In genomic region chr22:31489632-31490495, GRCh38 we compare ENCODE assay signal across 1 cellular context.
A peak's percentile ranks its signal among the peaks of the same experiment; 100 is the strongest.
TF ChIP-seq lines count a peak whose summit lies in the region.

A gene with protein sequence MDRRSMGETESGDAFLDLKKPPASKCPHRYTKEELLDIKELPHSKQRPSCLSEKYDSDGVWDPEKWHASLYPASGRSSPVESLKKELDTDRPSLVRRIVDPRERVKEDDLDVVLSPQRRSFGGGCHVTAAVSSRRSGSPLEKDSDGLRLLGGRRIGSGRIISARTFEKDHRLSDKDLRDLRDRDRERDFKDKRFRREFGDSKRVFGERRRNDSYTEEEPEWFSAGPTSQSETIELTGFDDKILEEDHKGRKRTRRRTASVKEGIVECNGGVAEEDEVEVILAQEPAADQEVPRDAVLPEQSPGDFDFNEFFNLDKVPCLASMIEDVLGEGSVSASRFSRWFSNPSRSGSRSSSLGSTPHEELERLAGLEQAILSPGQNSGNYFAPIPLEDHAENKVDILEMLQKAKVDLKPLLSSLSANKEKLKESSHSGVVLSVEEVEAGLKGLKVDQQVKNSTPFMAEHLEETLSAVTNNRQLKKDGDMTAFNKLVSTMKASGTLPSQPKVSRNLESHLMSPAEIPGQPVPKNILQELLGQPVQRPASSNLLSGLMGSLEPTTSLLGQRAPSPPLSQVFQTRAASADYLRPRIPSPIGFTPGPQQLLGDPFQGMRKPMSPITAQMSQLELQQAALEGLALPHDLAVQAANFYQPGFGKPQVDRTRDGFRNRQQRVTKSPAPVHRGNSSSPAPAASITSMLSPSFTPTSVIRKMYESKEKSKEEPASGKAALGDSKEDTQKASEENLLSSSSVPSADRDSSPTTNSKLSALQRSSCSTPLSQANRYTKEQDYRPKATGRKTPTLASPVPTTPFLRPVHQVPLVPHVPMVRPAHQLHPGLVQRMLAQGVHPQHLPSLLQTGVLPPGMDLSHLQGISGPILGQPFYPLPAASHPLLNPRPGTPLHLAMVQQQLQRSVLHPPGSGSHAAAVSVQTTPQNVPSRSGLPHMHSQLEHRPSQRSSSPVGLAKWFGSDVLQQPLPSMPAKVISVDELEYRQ (minus strand): TSS chr22:31489842. CDS start chr22:31488718, 1,124 bp downstream.

TF ChIP-seq in WTC11, 78 proteins besides CTCF, POLR2A, EP300 and RAD21 (continued from another document and continues in another):
- TF ChIP-seq, protein P1, sequence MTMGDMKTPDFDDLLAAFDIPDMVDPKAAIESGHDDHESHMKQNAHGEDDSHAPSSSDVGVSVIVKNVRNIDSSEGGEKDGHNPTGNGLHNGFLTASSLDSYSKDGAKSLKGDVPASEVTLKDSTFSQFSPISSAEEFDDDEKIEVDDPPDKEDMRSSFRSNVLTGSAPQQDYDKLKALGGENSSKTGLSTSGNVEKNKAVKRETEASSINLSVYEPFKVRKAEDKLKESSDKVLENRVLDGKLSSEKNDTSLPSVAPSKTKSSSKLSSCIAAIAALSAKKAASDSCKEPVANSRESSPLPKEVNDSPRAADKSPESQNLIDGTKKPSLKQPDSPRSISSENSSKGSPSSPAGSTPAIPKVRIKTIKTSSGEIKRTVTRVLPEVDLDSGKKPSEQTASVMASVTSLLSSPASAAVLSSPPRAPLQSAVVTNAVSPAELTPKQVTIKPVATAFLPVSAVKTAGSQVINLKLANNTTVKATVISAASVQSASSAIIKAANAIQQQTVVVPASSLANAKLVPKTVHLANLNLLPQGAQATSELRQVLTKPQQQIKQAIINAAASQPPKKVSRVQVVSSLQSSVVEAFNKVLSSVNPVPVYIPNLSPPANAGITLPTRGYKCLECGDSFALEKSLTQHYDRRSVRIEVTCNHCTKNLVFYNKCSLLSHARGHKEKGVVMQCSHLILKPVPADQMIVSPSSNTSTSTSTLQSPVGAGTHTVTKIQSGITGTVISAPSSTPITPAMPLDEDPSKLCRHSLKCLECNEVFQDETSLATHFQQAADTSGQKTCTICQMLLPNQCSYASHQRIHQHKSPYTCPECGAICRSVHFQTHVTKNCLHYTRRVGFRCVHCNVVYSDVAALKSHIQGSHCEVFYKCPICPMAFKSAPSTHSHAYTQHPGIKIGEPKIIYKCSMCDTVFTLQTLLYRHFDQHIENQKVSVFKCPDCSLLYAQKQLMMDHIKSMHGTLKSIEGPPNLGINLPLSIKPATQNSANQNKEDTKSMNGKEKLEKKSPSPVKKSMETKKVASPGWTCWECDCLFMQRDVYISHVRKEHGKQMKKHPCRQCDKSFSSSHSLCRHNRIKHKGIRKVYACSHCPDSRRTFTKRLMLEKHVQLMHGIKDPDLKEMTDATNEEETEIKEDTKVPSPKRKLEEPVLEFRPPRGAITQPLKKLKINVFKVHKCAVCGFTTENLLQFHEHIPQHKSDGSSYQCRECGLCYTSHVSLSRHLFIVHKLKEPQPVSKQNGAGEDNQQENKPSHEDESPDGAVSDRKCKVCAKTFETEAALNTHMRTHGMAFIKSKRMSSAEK (CRISPR knock-in tag; IDR thresholded peaks at IDR 0.05; ENCODE audit: borderline replicate concordance): no peak
- TF ChIP-seq TEAD1 (CRISPR knock-in tag; IDR thresholded peaks at IDR 0.05): peak; percentile 67; the same call in 1 of the 2 replicates
- TF ChIP-seq ZNF671 (CRISPR knock-in tag; IDR thresholded peaks at IDR 0.05): no peak
- no peak for TF ChIP-seq SMAD4 (CRISPR knock-in tag; IDR thresholded peaks at IDR 0.05)
- TF ChIP-seq ZNF317 (CRISPR knock-in tag; IDR thresholded peaks at IDR 0.05; ENCODE audit: borderline replicate concordance, low read depth): no peak
- TF ChIP-seq FOXJ3 (CRISPR knock-in tag; IDR thresholded peaks at IDR 0.05; ENCODE audit: borderline replicate concordance): no peak
- no peak for TF ChIP-seq JAZF1 (CRISPR knock-in tag; IDR thresholded peaks at IDR 0.05)
- no peak for TF ChIP-seq SOX15 (CRISPR knock-in tag; IDR thresholded peaks at IDR 0.05)
- TF ChIP-seq, protein P2, sequence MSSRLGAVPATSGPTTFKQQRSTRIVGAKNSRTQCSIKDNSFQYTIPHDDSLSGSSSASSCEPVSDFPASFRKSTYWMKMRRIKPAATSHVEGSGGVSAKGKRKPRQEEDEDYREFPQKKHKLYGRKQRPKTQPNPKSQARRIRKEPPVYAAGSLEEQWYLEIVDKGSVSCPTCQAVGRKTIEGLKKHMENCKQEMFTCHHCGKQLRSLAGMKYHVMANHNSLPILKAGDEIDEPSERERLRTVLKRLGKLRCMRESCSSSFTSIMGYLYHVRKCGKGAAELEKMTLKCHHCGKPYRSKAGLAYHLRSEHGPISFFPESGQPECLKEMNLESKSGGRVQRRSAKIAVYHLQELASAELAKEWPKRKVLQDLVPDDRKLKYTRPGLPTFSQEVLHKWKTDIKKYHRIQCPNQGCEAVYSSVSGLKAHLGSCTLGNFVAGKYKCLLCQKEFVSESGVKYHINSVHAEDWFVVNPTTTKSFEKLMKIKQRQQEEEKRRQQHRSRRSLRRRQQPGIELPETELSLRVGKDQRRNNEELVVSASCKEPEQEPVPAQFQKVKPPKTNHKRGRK (CRISPR knock-in tag; IDR thresholded peaks at IDR 0.05; ENCODE audit: borderline replicate concordance): no peak
- 0 out of 2 replicates have a peak, but pooled peaks have one; percentile 55 for TF ChIP-seq KAT7 (CRISPR knock-in tag; IDR thresholded peaks at IDR 0.05; ENCODE audit: borderline replicate concordance)
- TF ChIP-seq ZNF423 (CRISPR knock-in tag; IDR thresholded peaks at IDR 0.05): no peak
- TF ChIP-seq ERG (CRISPR knock-in tag; IDR thresholded peaks at IDR 0.05): no peak
- no peak for TF ChIP-seq PRDM15 (CRISPR knock-in tag; IDR thresholded peaks at IDR 0.05)
- no peak for TF ChIP-seq ELF4 (CRISPR knock-in tag; IDR thresholded peaks at IDR 0.05; ENCODE audit: low read depth)
- TF ChIP-seq AFF4 (CRISPR knock-in tag; IDR thresholded peaks at IDR 0.05; ENCODE audit: borderline replicate concordance): no peak
- 0 out of 2 replicates have a peak, but pooled peaks have one; percentile 9 for TF ChIP-seq GABPB1 (CRISPR knock-in tag; IDR thresholded peaks at IDR 0.05)
- no peak for TF ChIP-seq NR2C2 (CRISPR knock-in tag; IDR thresholded peaks at IDR 0.05)
- TF ChIP-seq, protein P3, sequence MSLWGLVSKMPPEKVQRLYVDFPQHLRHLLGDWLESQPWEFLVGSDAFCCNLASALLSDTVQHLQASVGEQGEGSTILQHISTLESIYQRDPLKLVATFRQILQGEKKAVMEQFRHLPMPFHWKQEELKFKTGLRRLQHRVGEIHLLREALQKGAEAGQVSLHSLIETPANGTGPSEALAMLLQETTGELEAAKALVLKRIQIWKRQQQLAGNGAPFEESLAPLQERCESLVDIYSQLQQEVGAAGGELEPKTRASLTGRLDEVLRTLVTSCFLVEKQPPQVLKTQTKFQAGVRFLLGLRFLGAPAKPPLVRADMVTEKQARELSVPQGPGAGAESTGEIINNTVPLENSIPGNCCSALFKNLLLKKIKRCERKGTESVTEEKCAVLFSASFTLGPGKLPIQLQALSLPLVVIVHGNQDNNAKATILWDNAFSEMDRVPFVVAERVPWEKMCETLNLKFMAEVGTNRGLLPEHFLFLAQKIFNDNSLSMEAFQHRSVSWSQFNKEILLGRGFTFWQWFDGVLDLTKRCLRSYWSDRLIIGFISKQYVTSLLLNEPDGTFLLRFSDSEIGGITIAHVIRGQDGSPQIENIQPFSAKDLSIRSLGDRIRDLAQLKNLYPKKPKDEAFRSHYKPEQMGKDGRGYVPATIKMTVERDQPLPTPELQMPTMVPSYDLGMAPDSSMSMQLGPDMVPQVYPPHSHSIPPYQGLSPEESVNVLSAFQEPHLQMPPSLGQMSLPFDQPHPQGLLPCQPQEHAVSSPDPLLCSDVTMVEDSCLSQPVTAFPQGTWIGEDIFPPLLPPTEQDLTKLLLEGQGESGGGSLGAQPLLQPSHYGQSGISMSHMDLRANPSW (CRISPR knock-in tag; conservative IDR thresholded peaks at IDR 0.05; ENCODE audit: low read depth): no peak
- TF ChIP-seq TP53 (CRISPR knock-in tag; IDR thresholded peaks at IDR 0.05): peak; percentile 74; the same call in 1 of the 2 replicates
- 0 out of 2 replicates have a peak, but pooled peaks have one; percentile 60 for TF ChIP-seq EMX1 (CRISPR knock-in tag; IDR thresholded peaks at IDR 0.05)
- TF ChIP-seq MXD4 (CRISPR knock-in tag; IDR thresholded peaks at IDR 0.05; ENCODE audit: borderline replicate concordance): no peak
- TF ChIP-seq, protein P4, sequence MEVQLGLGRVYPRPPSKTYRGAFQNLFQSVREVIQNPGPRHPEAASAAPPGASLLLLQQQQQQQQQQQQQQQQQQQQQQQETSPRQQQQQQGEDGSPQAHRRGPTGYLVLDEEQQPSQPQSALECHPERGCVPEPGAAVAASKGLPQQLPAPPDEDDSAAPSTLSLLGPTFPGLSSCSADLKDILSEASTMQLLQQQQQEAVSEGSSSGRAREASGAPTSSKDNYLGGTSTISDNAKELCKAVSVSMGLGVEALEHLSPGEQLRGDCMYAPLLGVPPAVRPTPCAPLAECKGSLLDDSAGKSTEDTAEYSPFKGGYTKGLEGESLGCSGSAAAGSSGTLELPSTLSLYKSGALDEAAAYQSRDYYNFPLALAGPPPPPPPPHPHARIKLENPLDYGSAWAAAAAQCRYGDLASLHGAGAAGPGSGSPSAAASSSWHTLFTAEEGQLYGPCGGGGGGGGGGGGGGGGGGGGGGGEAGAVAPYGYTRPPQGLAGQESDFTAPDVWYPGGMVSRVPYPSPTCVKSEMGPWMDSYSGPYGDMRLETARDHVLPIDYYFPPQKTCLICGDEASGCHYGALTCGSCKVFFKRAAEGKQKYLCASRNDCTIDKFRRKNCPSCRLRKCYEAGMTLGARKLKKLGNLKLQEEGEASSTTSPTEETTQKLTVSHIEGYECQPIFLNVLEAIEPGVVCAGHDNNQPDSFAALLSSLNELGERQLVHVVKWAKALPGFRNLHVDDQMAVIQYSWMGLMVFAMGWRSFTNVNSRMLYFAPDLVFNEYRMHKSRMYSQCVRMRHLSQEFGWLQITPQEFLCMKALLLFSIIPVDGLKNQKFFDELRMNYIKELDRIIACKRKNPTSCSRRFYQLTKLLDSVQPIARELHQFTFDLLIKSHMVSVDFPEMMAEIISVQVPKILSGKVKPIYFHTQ (CRISPR knock-in tag; IDR thresholded peaks at IDR 0.05): no peak
- TF ChIP-seq RORB (CRISPR knock-in tag; IDR thresholded peaks at IDR 0.05): no peak
- TF ChIP-seq TEAD4 (CRISPR knock-in tag; IDR thresholded peaks at IDR 0.05): no peak
- TF ChIP-seq MYBL2 (CRISPR knock-in tag; IDR thresholded peaks at IDR 0.05): peak; percentile 15; the same call in 1 of the 2 replicates
- TF ChIP-seq GRHL2 (CRISPR knock-in tag; IDR thresholded peaks at IDR 0.05; ENCODE audit: insufficient replicate concordance, severe bottlenecking): no peak
- TF ChIP-seq, protein P5, sequence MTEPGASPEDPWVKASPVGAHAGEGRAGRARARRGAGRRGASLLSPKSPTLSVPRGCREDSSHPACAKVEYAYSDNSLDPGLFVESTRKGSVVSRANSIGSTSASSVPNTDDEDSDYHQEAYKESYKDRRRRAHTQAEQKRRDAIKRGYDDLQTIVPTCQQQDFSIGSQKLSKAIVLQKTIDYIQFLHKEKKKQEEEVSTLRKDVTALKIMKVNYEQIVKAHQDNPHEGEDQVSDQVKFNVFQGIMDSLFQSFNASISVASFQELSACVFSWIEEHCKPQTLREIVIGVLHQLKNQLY (CRISPR knock-in tag; IDR thresholded peaks at IDR 0.05): no peak
- no peak for TF ChIP-seq ZNF416 (CRISPR knock-in tag; IDR thresholded peaks at IDR 0.05)
- TF ChIP-seq ZNF396 (CRISPR knock-in tag; IDR thresholded peaks at IDR 0.05; ENCODE audit: borderline replicate concordance): no peak
